In the genomic region with DNA sequence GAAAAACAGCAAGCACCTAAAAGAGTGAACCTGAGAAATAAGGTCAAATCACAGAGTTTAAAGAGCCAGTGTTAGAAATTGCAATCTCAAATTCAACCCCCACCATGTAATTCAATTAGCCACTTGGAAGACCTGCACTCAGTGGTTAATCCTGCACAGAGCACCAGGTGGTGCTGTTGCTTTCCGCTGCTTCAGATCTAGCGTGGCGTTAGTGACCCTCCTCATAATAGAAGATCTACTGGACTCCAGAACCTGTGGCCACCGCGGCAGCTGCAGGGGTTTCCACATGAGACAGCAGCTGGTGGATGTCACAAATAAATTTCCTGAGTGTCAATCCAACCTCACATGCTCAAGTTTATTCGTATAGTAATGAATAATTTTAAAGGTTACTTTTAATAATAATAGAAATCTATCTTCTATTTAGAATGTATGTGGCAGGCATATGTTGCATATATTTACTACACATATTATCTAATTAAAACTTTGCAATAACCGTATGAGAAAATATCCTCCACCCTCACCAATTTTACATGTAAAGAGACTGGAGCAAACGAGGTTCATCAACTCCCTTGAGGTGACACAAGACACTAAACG, we compare ENCODE assay signal across 8 cellular contexts.
DNase-seq lines count a peak whose midpoint lies in the region; ATAC-seq, FAIRE-seq and TF ChIP-seq lines count a peak whose summit lies in the region.

No MANE protein-coding gene starts in this region.

- peak; percentile 94 for ATAC-seq in HG02610 (IDR thresholded peaks at IDR 0.05; ENCODE audit: unreplicated experiment)
- ATAC-seq in naive thymus-derived CD4-positive, alpha-beta T cell = peak; percentile 80

- no peaks in the 10 kb centered on the region for H3K9me2 ChIP-seq in MM.1S (replicated peaks; ENCODE audit: insufficient read depth, low read length)

- H3K4me3 ChIP-seq in GM12875 (ENCODE audit: low read depth, low read length) (no peak overlapping the region), MM.1S (ENCODE audit: low read length) (no peak overlapping the region), esophagus muscularis mucosa (no peak overlapping the region)
- no peak overlapping the region for H3K4me3 ChIP-seq in naive thymus-derived CD4-positive, alpha-beta T cell (ENCODE audit: low read length)

- H3K4me1 ChIP-seq in MM.1S (ENCODE audit: low read length) = no peaks in the 10 kb centered on the region
- peaks cover 0 to 3% (median 0%) of the 10 kb centered on the region in 4 donors for H3K4me1 ChIP-seq in esophagus muscularis mucosa
- no peaks in the 10 kb centered on the region for H3K4me1 ChIP-seq in naive thymus-derived CD4-positive, alpha-beta T cell (ENCODE audit: control insufficient read depth in 2 of 2, insufficient read depth in 2 of 2, low read length in 2 of 2)

- H4K20me1 ChIP-seq in MM.1S (ENCODE audit: insufficient read depth, low read length) = no peaks in the 10 kb centered on the region

- peak; percentile 75 for FAIRE-seq in TTC549 (lab: Jason Lieb, UNC)

- H3K79me2 ChIP-seq in MM.1S (ENCODE audit: low read length) = no peaks in the 10 kb centered on the region

- H2AFZ ChIP-seq in MM.1S (ENCODE audit: low read length) = no peak overlapping the region

- TF ChIP-seq CTCF in AG09319 (IDR thresholded peaks at IDR 0.05; ENCODE audit: low read depth, low read length) (peak; percentile 95), GM12875 (IDR thresholded peaks at IDR 0.05; ENCODE audit: borderline replicate concordance, insufficient read depth, low read depth, low read length) (peak; percentile 72), MM.1S (IDR thresholded peaks at IDR 0.05; ENCODE audit: low read length) (peak; percentile 63), esophagus muscularis mucosa (IDR thresholded peaks at IDR 0.05) (peak; percentile 79 to 91 (median 89))

- POLR2A ChIA-PET in naive thymus-derived CD4-positive, alpha-beta T cell (lab: Charles Lee) = no interaction called here

- H3K27me3 ChIP-seq in MM.1S (replicated peaks; ENCODE audit: insufficient read depth, low read length) (no peaks in the 10 kb centered on the region), esophagus muscularis mucosa (no peaks in the 10 kb centered on the region)
- no peaks in the 10 kb centered on the region for H3K27me3 ChIP-seq in naive thymus-derived CD4-positive, alpha-beta T cell (ENCODE audit: control insufficient read depth in 2 of 2, insufficient read depth in 2 of 2, low read length in 2 of 2)

- peaks cover 0 to 5% (median 0%) of the 10 kb centered on the region in 5 donors for H3K36me3 Mint-ChIP-seq in naive thymus-derived CD4-positive, alpha-beta T cell

- intact Hi-C loops in esophagus muscularis mucosa (cut with DNase I) = loop anchor here (2.0 to 5.0 kb wide), 2 partner anchors 95 to 118 kb away; no protein-coding TSS in a partner anchor
- intact Hi-C loops in naive thymus-derived CD4-positive, alpha-beta T cell (cut with micrococcal nuclease) = loop anchor here in 1 of 2 donors (2.0 to 5.0 kb wide), 3 partner anchors 90 to 470 kb away; no protein-coding TSS in a partner anchor

- no peak for TF ChIP-seq POLR2A in esophagus muscularis mucosa (IDR thresholded peaks at IDR 0.05; ENCODE audit: low read depth)

- peaks cover 0 to 17% (median 4%) of the 10 kb centered on the region in 5 donors for H3K27me3 Mint-ChIP-seq in naive thymus-derived CD4-positive, alpha-beta T cell

- H3F3A ChIP-seq in MM.1S (ENCODE audit: insufficient read depth, low read length) = no peaks in the 10 kb centered on the region

- H3K36me3 ChIP-seq in MM.1S (replicated peaks; ENCODE audit: insufficient read depth, low read length) (no peaks in the 10 kb centered on the region), esophagus muscularis mucosa (no peaks in the 10 kb centered on the region)
- no peaks in the 10 kb centered on the region for H3K36me3 ChIP-seq in naive thymus-derived CD4-positive, alpha-beta T cell (ENCODE audit: control insufficient read depth in 2 of 3, insufficient read depth in 3 of 3, low read length in 3 of 3)

- CTCF ChIA-PET in naive thymus-derived CD4-positive, alpha-beta T cell (lab: Charles Lee) = no interaction called here

- no peaks in the 10 kb centered on the region for H3K4me1 Mint-ChIP-seq in naive thymus-derived CD4-positive, alpha-beta T cell

- no peak for DNase-seq in AG09319 (ENCODE audit: extremely low read depth, low read depth)
- DNase-seq in MM.1S = peak; percentile 48
- DNase-seq in esophagus muscularis mucosa (ENCODE audit: extremely low spot score) = no peak
- peak in 2 of 9 donors; percentile 5 to 22 for DNase-seq in naive thymus-derived CD4-positive, alpha-beta T cell
- DNase-seq in mesenteric fat pad (ENCODE audit: low spot score) = no peak

- H3K9me3 ChIP-seq in MM.1S (replicated peaks; ENCODE audit: insufficient read depth, low read length) (no peaks in the 10 kb centered on the region), esophagus muscularis mucosa (peaks cover 0 to 9% (median 0%) of the 10 kb centered on the region in 4 donors)
- no peaks in the 10 kb centered on the region for H3K9me3 ChIP-seq in naive thymus-derived CD4-positive, alpha-beta T cell (ENCODE audit: control insufficient read depth in 2 of 3, low read length in 3 of 3)

- H3K4me2 ChIP-seq in MM.1S (ENCODE audit: low read depth, low read length) = no peak overlapping the region

- H3K9me3 Mint-ChIP-seq in naive thymus-derived CD4-positive, alpha-beta T cell = peaks cover 0 to 20% (median 10%) of the 10 kb centered on the region in 11 donors

- H3K27ac Mint-ChIP-seq in naive thymus-derived CD4-positive, alpha-beta T cell = no peak overlapping the region

- H3K27ac ChIP-seq in MM.1S (ENCODE audit: low read length) = no peak overlapping the region
- no peak overlapping the region for H3K27ac ChIP-seq in esophagus muscularis mucosa (replicated peaks in 1 of 4)
- no peak overlapping the region for H3K27ac ChIP-seq in naive thymus-derived CD4-positive, alpha-beta T cell (ENCODE audit: low read depth, low read length)

- WGBS in esophagus muscularis mucosa = 31% methylated on average over 9 of the region's 9 CpGs

- no peak overlapping the region for H3K9ac ChIP-seq in MM.1S (ENCODE audit: low read length)

- TF ChIP-seq EP300 in esophagus muscularis mucosa (IDR thresholded peaks at IDR 0.05) = no peak

- no peak overlapping the region for H3K4me3 Mint-ChIP-seq in naive thymus-derived CD4-positive, alpha-beta T cell
